19 cellular contexts compared by ENCODE assay signal in genomic region chr3:188229177-188229576, GRCh38.
A peak's percentile ranks its signal among the peaks of the same experiment; 100 is the strongest.
DNase-seq lines count a peak whose midpoint lies in the region; ATAC-seq and TF ChIP-seq lines count a peak whose summit lies in the region.
"Had no signal": no experiment of that assay in that cellular context is flagged by ENCODE, and none has a peak within 500 bp of the region (broad histone marks: within the 10 kb centered on the region; RNA-seq: fewer than 3 reads in every experiment).

No MANE protein-coding gene starts in this region.

- TF ChIP-seq POLR2A in transverse colon (IDR thresholded peaks at IDR 0.05) (no peak), upper lobe of left lung (IDR thresholded peaks at IDR 0.05) (no peak)

- no peaks in the 10 kb centered on the region for H3K9me3 Mint-ChIP-seq in endothelial cell (ENCODE audit: unreplicated experiment)
- H3K9me3 Mint-ChIP-seq: activated CD4-positive, alpha-beta memory T cell treated with anti-CD3 and anti-CD28 coated beads, Interleukin-2, amount 10 ng/mL, durations not matched to agents 7 days and 5 days had no signal

- peak overlapping the region; percentile 51 for H3K4me3 Mint-ChIP-seq in endothelial cell (ENCODE audit: unreplicated experiment)
- H3K4me3 Mint-ChIP-seq: activated CD4-positive, alpha-beta memory T cell treated with anti-CD3 and anti-CD28 coated beads, Interleukin-2, amount 10 ng/mL, durations not matched to agents 7 days and 5 days had no signal

- H3K27ac ChIP-seq in muscle layer of colon (ENCODE audit: low read depth, low read length) = peak overlapping the region; percentile 70
- peak overlapping the region; percentile 69 to 86 (median 80) for H3K27ac ChIP-seq in transverse colon
- H3K27ac ChIP-seq in upper lobe of left lung = no peak overlapping the region
- H3K27ac ChIP-seq: adrenal gland, testis had no signal

- H3K27me3 Mint-ChIP-seq in endothelial cell (ENCODE audit: unreplicated experiment) = peaks cover 2% of the 10 kb centered on the region
- H3K27me3 Mint-ChIP-seq: activated CD4-positive, alpha-beta memory T cell treated with anti-CD3 and anti-CD28 coated beads, Interleukin-2, amount 10 ng/mL, durations not matched to agents 7 days and 5 days had no signal

- H3K4me1 ChIP-seq in muscle layer of colon (ENCODE audit: insufficient read depth, low read length) = peaks cover 79% of the 10 kb centered on the region
- H3K4me1 ChIP-seq in transverse colon = peaks cover 12 to 73% (median 44%) of the 10 kb centered on the region in 4 donors
- H3K4me1 ChIP-seq in upper lobe of left lung = peaks cover 11 to 28% (median 18%) of the 10 kb centered on the region in 4 donors
- H3K4me1 ChIP-seq: testis had no signal

- H3K9me3 ChIP-seq in muscle layer of colon (ENCODE audit: low read length) = no peaks in the 10 kb centered on the region
- H3K9me3 ChIP-seq in transverse colon = no peaks in the 10 kb centered on the region
- no peaks in the 10 kb centered on the region for H3K9me3 ChIP-seq in upper lobe of left lung
- H3K9me3 ChIP-seq: adrenal gland, testis had no signal

- H3K36me3 Mint-ChIP-seq in endothelial cell (ENCODE audit: low read depth, unreplicated experiment) = peaks cover 22% of the 10 kb centered on the region

- TF ChIP-seq CTCF in endothelial cell (IDR thresholded peaks at IDR 0.05; ENCODE audit: unreplicated experiment) (no peak), transverse colon (IDR thresholded peaks at IDR 0.05) (no peak), upper lobe of left lung (IDR thresholded peaks at IDR 0.05) (no peak)

- in situ Hi-C loops in transverse colon (cut with MboI; ENCODE audit: low pct_ligation_motif_present in 1 of 4, low pct_unique_long_range_greater_than_20kb in 1 of 4, low sequenced_read_pairs in 3 of 4) = no loop called here

- H3K4me3 ChIP-seq in muscle layer of colon (ENCODE audit: low read depth in 1 of 2, low read length in 2 of 2) = peak overlapping the region in 1 of 2 donors; percentile 2
- H3K4me3 ChIP-seq in transverse colon = no peak overlapping the region
- H3K4me3 ChIP-seq in upper lobe of left lung = no peak overlapping the region
- H3K4me3 ChIP-seq: adrenal gland, testis had no signal

- H3K27ac Mint-ChIP-seq in endothelial cell (ENCODE audit: unreplicated experiment) = peak overlapping the region; percentile 61
- H3K27ac Mint-ChIP-seq: activated CD4-positive, alpha-beta memory T cell treated with anti-CD3 and anti-CD28 coated beads, Interleukin-2, amount 10 ng/mL, durations not matched to agents 7 days and 5 days had no signal

- no peak for ATAC-seq in upper lobe of left lung (ENCODE audit: low FRiP score in 2 of 2)
- ATAC-seq: left ventricle myocardium superior had no signal

- WGBS in transverse colon (ENCODE audit: low coverage in 1 of 2), 2 donors = 23 to 47% methylated on average over 7 of the region's 7 CpGs
- WGBS in upper lobe of left lung, 2 donors = 62 to 76% methylated on average over 7 of the region's 7 CpGs

- H3K27me3 ChIP-seq in muscle layer of colon (ENCODE audit: control insufficient read depth in 1 of 2, insufficient read depth in 2 of 2, low read length in 2 of 2) (no peaks in the 10 kb centered on the region), transverse colon (no peaks in the 10 kb centered on the region), upper lobe of left lung (no peaks in the 10 kb centered on the region)
- H3K27me3 ChIP-seq: adrenal gland, testis had no signal

- TF ChIP-seq EP300 in transverse colon (IDR thresholded peaks at IDR 0.05; ENCODE audit: low read depth) = no peak
- TF ChIP-seq EP300 in upper lobe of left lung (IDR thresholded peaks at IDR 0.05) = no peak

- H3K9ac ChIP-seq in muscle layer of colon (ENCODE audit: low read length) = no peak overlapping the region

- peak; percentile 47 to 75 for DNase-seq in NCI-H2081 (lab: John Stamatoyannopoulos, UW)
- DNase-seq in endothelial cell (ENCODE audit: low spot score) = no peak
- no peak for DNase-seq in transverse colon
- DNase-seq in upper lobe of left lung = no peak
- DNase-seq in NCI-H1417 (lab: John Stamatoyannopoulos, UW) = no peak
- no peak for DNase-seq in NCI-H446 (lab: John Stamatoyannopoulos, UW)
- DNase-seq: activated CD4-positive, alpha-beta memory T cell treated with anti-CD3 and anti-CD28 coated beads, Interleukin-2, amount 10 ng/mL, durations not matched to agents 7 days and 5 days; activated CD4-positive, CD25-positive, alpha-beta regulatory T cell; adrenal gland; COR-L47; effector CD4-positive, alpha-beta T cell; left ventricle myocardium superior; NCI-H1092; NCI-H526; nucleus accumbens; stimulated activated CD4-positive, alpha-beta T cell treated with anti-CD3 and anti-CD28 coated beads, Interleukin-15, amount 100 ng/mL, for 24 hours; T1000; testis had no signal

- intact Hi-C loops in transverse colon (cut with DNase I; ENCODE audit: low total_unique reads) = no loop called here

- H3K36me3 ChIP-seq in muscle layer of colon (ENCODE audit: insufficient read depth, low read length) = peaks cover 26% of the 10 kb centered on the region
- peaks cover 0 to 8% (median 0%) of the 10 kb centered on the region in 4 donors for H3K36me3 ChIP-seq in transverse colon
- H3K36me3 ChIP-seq in upper lobe of left lung = peaks cover 0 to 4% (median 0%) of the 10 kb centered on the region in 4 donors
- H3K36me3 ChIP-seq: adrenal gland had no signal

- H3K4me1 Mint-ChIP-seq in endothelial cell (ENCODE audit: unreplicated experiment) = peaks cover 19% of the 10 kb centered on the region
- H3K4me1 Mint-ChIP-seq: activated CD4-positive, alpha-beta memory T cell treated with anti-CD3 and anti-CD28 coated beads, Interleukin-2, amount 10 ng/mL, durations not matched to agents 7 days and 5 days had no signal

Comparison
In these comparisons a context has a peak if more than half of its experiments do, and no peak if none do; other contexts are left out.
1. DNase-seq: peak in NCI-H2081 (2 of 2); none in endothelial cell (single experiment), transverse colon (single experiment), upper lobe of left lung (0 of 2), NCI-H1417 (0 of 3) and NCI-H446 (0 of 2).
2. H3K27ac ChIP-seq: peak in muscle layer of colon (single experiment) and transverse colon (4 of 4); none in upper lobe of left lung (0 of 4).